1 cellular context compared by ENCODE assay signal in genomic region chr17:260031-260791, GRCh38.
A peak's percentile ranks its signal among the peaks of the same experiment; 100 is the strongest.
TF ChIP-seq lines count a peak whose summit lies in the region.

No MANE protein-coding gene starts in this region.

TF ChIP-seq in H1, 55 proteins besides CTCF, POLR2A, EP300 and RAD21:
- TF ChIP-seq EGR1 (IDR thresholded peaks at IDR 0.05; ENCODE audit: borderline replicate concordance, low read depth, low read length) (no peak), MAX (IDR thresholded peaks at IDR 0.05) (peak; percentile 87), E2F6 (IDR thresholded peaks at IDR 0.05) (peak; percentile 79; the same call in 1 of the 2 replicates), KDM4A (IDR thresholded peaks at IDR 0.05; ENCODE audit: low read depth, low read length, severe bottlenecking) (peak; percentile 17), BRCA1 (IDR thresholded peaks at IDR 0.05; ENCODE audit: low read depth, low read length) (no peak)
